In the genomic region with DNA sequence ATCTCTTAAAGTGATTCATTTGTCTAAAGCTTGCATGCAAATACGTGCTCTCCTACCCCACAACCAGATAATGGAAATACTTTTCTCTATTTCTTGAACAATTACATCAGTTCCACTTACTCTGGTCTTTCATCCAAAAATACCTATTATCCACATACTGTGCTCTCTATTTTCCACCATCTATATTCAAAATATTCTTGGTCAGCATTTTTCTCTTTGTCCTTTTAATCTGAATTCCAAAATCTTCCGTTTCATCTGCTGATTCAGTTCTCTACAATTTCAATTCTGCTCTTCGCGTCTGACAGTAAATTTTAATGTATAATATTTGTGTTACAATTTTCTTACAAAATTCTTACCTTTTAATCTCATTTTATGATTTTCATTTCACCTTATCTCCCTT, we compare ENCODE assay signal across 36 cellular contexts.
"Had no signal": no experiment of that assay in that cellular context is flagged by ENCODE, and none has a peak within 500 bp of the region (broad histone marks: within the 10 kb centered on the region; RNA-seq: fewer than 3 reads in every experiment).

No MANE protein-coding gene starts in this region.

- H3K4me3 Mint-ChIP-seq: activated B cell treated with CpG ODN at 0.5 μM for 24 hours; activated CD4-positive, alpha-beta memory T cell treated with anti-CD3 and anti-CD28 coated beads for 36 hours; activated CD4-positive, alpha-beta T cell treated with anti-CD3 and anti-CD28 coated beads, Interleukin-2, amount 10 ng/mL, durations not matched to agents 24 days and 14 days; activated CD8-positive, alpha-beta T cell treated with anti-CD3 and anti-CD28 coated beads for 36 hours; activated naive CD4-positive, alpha-beta T cell treated with anti-CD3 and anti-CD28 coated beads for 36 hours; activated naive CD8-positive, alpha-beta T cell treated with anti-CD3 and anti-CD28 coated beads for 36 hours; activated T-cell treated with anti-CD3 and anti-CD28 coated beads, Interleukin-2, amount 50 U/mL, for 4 hours; activated T-cell treated with anti-CD3 and anti-CD28 coated beads, Interleukin-2, amount 50 U/mL, for 72 hours; activated T-helper 1 cell treated with anti-CD3 and anti-CD28 coated beads, Interleukin-12 subunit alpha, Interleukin-12 subunit beta, Interleukin-2, Interleukin-4 antibody, amounts not matched to agents 30 ng/mL and 10 ng/mL and 1 ng/mL, durations not matched to agents 14 hours and 24 hours and 36 hours; activated T-helper 17 cell treated with anti-CD3 and anti-CD28 coated beads, Interleukin-2, amount 50 U/mL, for 72 hours; T-helper 1 cell treated with Interleukin-12 subunit alpha and Interleukin-12 subunit beta and Interleukin-4 antibody, amounts not matched to agents 30 μg/mL and 1 μg/mL, for 36 hours; T-helper 2 cell treated with Interferon-gamma antibody and Interleukin-4, amounts not matched to agents 5 μg/mL and 100 μg/mL, for 36 hours had no signal

- ATAC-seq: activated CD8-positive, alpha-beta T cell treated with anti-CD3 and anti-CD28 coated beads for 36 hours; activated naive CD4-positive, alpha-beta T cell treated with anti-CD3 and anti-CD28 coated beads, Interleukin-2, amount 50 U/mL, for 72 hours; activated T-cell treated with anti-CD3 and anti-CD28 coated beads, Interleukin-2, amount 50 U/mL, for 4 hours; activated T-cell treated with anti-CD3 and anti-CD28 coated beads, Interleukin-2, amount 50 U/mL, for 72 hours; activated T-helper 17 cell treated with anti-CD3 and anti-CD28 coated beads, Interleukin-2, amount 50 U/mL, for 72 hours; body of pancreas had no signal

- H3K27ac Mint-ChIP-seq: activated B cell treated with CpG ODN at 0.5 μM for 24 hours; activated CD4-positive, alpha-beta memory T cell treated with anti-CD3 and anti-CD28 coated beads for 36 hours; activated CD4-positive, alpha-beta T cell treated with anti-CD3 and anti-CD28 coated beads, Interleukin-2, amount 10 ng/mL, durations not matched to agents 24 days and 14 days; activated CD8-positive, alpha-beta T cell treated with anti-CD3 and anti-CD28 coated beads for 36 hours; activated naive CD4-positive, alpha-beta T cell treated with anti-CD3 and anti-CD28 coated beads for 36 hours; activated naive CD4-positive, alpha-beta T cell treated with anti-CD3 and anti-CD28 coated beads, Interleukin-2, amount 50 U/mL, for 72 hours; activated naive CD8-positive, alpha-beta T cell treated with anti-CD3 and anti-CD28 coated beads for 36 hours; activated T-cell treated with anti-CD3 and anti-CD28 coated beads, Interleukin-2, amount 50 U/mL, for 72 hours; activated T-helper 1 cell treated with anti-CD3 and anti-CD28 coated beads, Interleukin-12 subunit alpha, Interleukin-12 subunit beta, Interleukin-2, Interleukin-4 antibody, amounts not matched to agents 30 ng/mL and 10 ng/mL and 1 ng/mL, durations not matched to agents 14 hours and 24 hours and 36 hours; activated T-helper 17 cell treated with anti-CD3 and anti-CD28 coated beads, Interleukin-2, amount 50 U/mL, for 72 hours; T-helper 1 cell treated with Interleukin-12 subunit alpha and Interleukin-12 subunit beta and Interleukin-4 antibody, amounts not matched to agents 30 μg/mL and 1 μg/mL, for 36 hours; T-helper 2 cell treated with Interferon-gamma antibody and Interleukin-4, amounts not matched to agents 5 μg/mL and 100 μg/mL, for 36 hours had no signal

- H3K36me3 Mint-ChIP-seq: activated CD4-positive, alpha-beta memory T cell treated with anti-CD3 and anti-CD28 coated beads for 36 hours; activated naive CD4-positive, alpha-beta T cell treated with anti-CD3 and anti-CD28 coated beads, Interleukin-2, amount 50 U/mL, for 72 hours; activated naive CD8-positive, alpha-beta T cell treated with anti-CD3 and anti-CD28 coated beads for 36 hours had no signal

- DNase-seq: activated B cell treated with CpG ODN at 0.5 μM for 24 hours; activated CD4-positive, alpha-beta memory T cell treated with anti-CD3 and anti-CD28 coated beads for 36 hours; activated CD4-positive, alpha-beta T cell treated with anti-CD3 and anti-CD28 coated beads for 4 hours; activated CD4-positive, alpha-beta T cell treated with anti-CD3 and anti-CD28 coated beads, Interleukin-2, amount 10 ng/mL, durations not matched to agents 24 days and 14 days; activated CD4-positive, alpha-beta T cell treated with anti-CD3 and anti-CD28 coated beads, Interleukin-2, amount 50 U/mL, for 1 hour; activated CD4-positive, alpha-beta T cell treated with anti-CD3 and anti-CD28 coated beads, Interleukin-2, amount 50 U/mL, for 4 hours; activated CD4-positive, CD25-positive, alpha-beta regulatory T cell treated with anti-CD3 and anti-CD28 coated beads, Interleukin-2, amount 50 U/mL, for 72 hours; activated CD8-positive, alpha-beta memory T cell treated with anti-CD3 and anti-CD28 coated beads, Interleukin-2, amount 50 U/mL, for 4 hours; activated CD8-positive, alpha-beta T cell treated with anti-CD3 and anti-CD28 coated beads for 36 hours; activated effector memory CD4-positive, alpha-beta T cell treated with anti-CD3 and anti-CD28 coated beads, Interleukin-2, amount 50 U/mL, for 16 hours; activated gamma-delta T cell treated with Interleukin-2 at 50 U/mL for 16 hours; activated naive CD4-positive, alpha-beta T cell; activated naive CD4-positive, alpha-beta T cell treated with anti-CD3 and anti-CD28 coated beads for 36 hours; activated naive CD4-positive, alpha-beta T cell treated with anti-CD3 and anti-CD28 coated beads, Interleukin-2, amount 50 U/mL, for 16 hours; activated naive CD8-positive, alpha-beta T cell treated with anti-CD3 and anti-CD28 coated beads for 36 hours; activated T-cell treated with anti-CD3 and anti-CD28 coated beads for 4 hours; activated T-cell treated with anti-CD3 and anti-CD28 coated beads, Interleukin-2, amount 50 U/mL, for 1 hour; activated T-cell treated with anti-CD3 and anti-CD28 coated beads, Interleukin-2, amount 50 U/mL, for 4 hours; activated T-cell treated with anti-CD3 and anti-CD28 coated beads, Interleukin-2, amount 50 U/mL, for 72 hours; adrenal gland; amniotic stem cell; aorta; body of pancreas; brain microvascular endothelial cell; central memory CD4-positive, alpha-beta T cell; T-helper 2 cell; T-helper 9 cell had no signal

- H3K27me3 Mint-ChIP-seq: activated B cell treated with CpG ODN at 0.5 μM for 24 hours had no signal

- H3K9me3 ChIP-seq: adrenal gland, body of pancreas had no signal

- H3K4me1 ChIP-seq: adrenal gland, body of pancreas, breast epithelium had no signal

- H3K4me3 ChIP-seq: body of pancreas, breast epithelium had no signal

- H3K36me3 ChIP-seq: adrenal gland, brain microvascular endothelial cell, breast epithelium had no signal

- FAIRE-seq: astrocyte, TTC549 had no signal

- H3K4me1 Mint-ChIP-seq: activated B cell treated with CpG ODN at 0.5 μM for 24 hours; activated CD4-positive, alpha-beta T cell treated with anti-CD3 and anti-CD28 coated beads, Interleukin-2, amount 10 ng/mL, durations not matched to agents 24 days and 14 days; activated T-helper 17 cell treated with anti-CD3 and anti-CD28 coated beads, Interleukin-2, amount 50 U/mL, for 72 hours had no signal

- H3K9me3 Mint-ChIP-seq: activated T-helper 17 cell treated with anti-CD3 and anti-CD28 coated beads, Interleukin-2, amount 50 U/mL, for 72 hours had no signal

- H3K27me3 ChIP-seq: adrenal gland, body of pancreas, brain microvascular endothelial cell, breast epithelium had no signal

- H3K27ac ChIP-seq: adrenal gland, body of pancreas, brain microvascular endothelial cell, breast epithelium, VCaP had no signal
